Comparison of ENCODE assay signal across 25 cellular contexts in genomic region chr16:46887524-46887854, GRCh38. TPM values are rescaled to one million over a fixed set of nuclear protein-coding genes. Genes with fewer than 3 reads are reported as not detected.
DNase-seq lines count a peak whose midpoint lies in the region; ATAC-seq and TF ChIP-seq lines count a peak whose summit lies in the region.
"Had no signal": no experiment of that assay in that cellular context is flagged by ENCODE, and none has a peak within 500 bp of the region (broad histone marks: within the 10 kb centered on the region; RNA-seq: fewer than 3 reads in every experiment).

No MANE protein-coding gene starts in this region.

- H2BK5ac ChIP-seq in mesendoderm (ENCODE audit: low read length): no peak overlapping the region

- peaks cover 21% of the 10 kb centered on the region for H3K79me1 ChIP-seq in mesendoderm (ENCODE audit: low read length)

- POLR2A ChIA-PET in HEK293 (lab: Yijun Ruan, JAX): no interaction called here

- H3K79me2 ChIP-seq in mesendoderm (ENCODE audit: control insufficient read depth, insufficient read depth, low read length) (peaks cover 56% of the 10 kb centered on the region), mammary epithelial cell (ENCODE audit: insufficient read depth, low read length) (peaks cover 56% of the 10 kb centered on the region)

- dilution Hi-C loops in mammary epithelial cell (cut with HindIII; ENCODE audit: low sequenced_read_pairs): no loop called here

- TF ChIP-seq CTCF in HEK293 (tag by site-specific recombination; IDR thresholded peaks at IDR 0.05) (no peak), suprapubic skin (IDR thresholded peaks at IDR 0.05) (no peak), mammary epithelial cell (conservative IDR thresholded peaks at IDR 0.05 in 1 of 2, IDR thresholded peaks at IDR 0.05 in 1 of 2; ENCODE audit: extremely low read depth in 1 of 2, insufficient read depth in 1 of 2, low read depth in 1 of 2, low read length in 2 of 2) (no peak)

- H3K36me3 ChIP-seq in HEK293 (ENCODE audit: control insufficient read depth in 2 of 2, insufficient read depth in 1 of 2, low read length in 2 of 2): peaks cover 0 to 28% of the 10 kb centered on the region in 2 experiments; a peak in 2 of 3 replicates
- H3K36me3 ChIP-seq in mesendoderm (ENCODE audit: control insufficient read depth, insufficient read depth, low read length): no peaks in the 10 kb centered on the region
- no peaks in the 10 kb centered on the region for H3K36me3 ChIP-seq in suprapubic skin
- H3K36me3 ChIP-seq in mammary epithelial cell (ENCODE audit: insufficient read depth, low read length): peaks cover 3% of the 10 kb centered on the region
- H3K36me3 ChIP-seq: left lung, uterus had no signal

- peak overlapping the region; percentile 2 for H3K56ac ChIP-seq in mesendoderm (ENCODE audit: low read length)

- ATAC-seq in GM18519 (IDR thresholded peaks at IDR 0.05; ENCODE audit: low FRiP score, unreplicated experiment): no peak
- ATAC-seq in HG02588 (IDR thresholded peaks at IDR 0.05; ENCODE audit: unreplicated experiment): no peak
- ATAC-seq in GM18520 (IDR thresholded peaks at IDR 0.05; ENCODE audit: unreplicated experiment): no peak
- ATAC-seq: K562; left lung; naive thymus-derived CD8-positive, alpha-beta T cell; sciatic nerve had no signal

- no CpG with 5 or more reads among the region's 2 CpGs for WGBS in mesendoderm (ENCODE audit: extremely low coverage, insufficient coverage, low lambda C conversion rate)
- 65% methylated on average over 2 of the region's 2 CpGs for WGBS in suprapubic skin
- WGBS in mammary epithelial cell (ENCODE audit: low coverage, missing lambda C conversion rate): 69% methylated on average over 2 of the region's 2 CpGs

- H2AK5ac ChIP-seq in mesendoderm (ENCODE audit: low read length): no peak overlapping the region

- H3K27ac ChIP-seq in HEK293 (ENCODE audit: extremely low read depth, low read depth, low read length) (no peak overlapping the region), caudate nucleus (ENCODE audit: low read depth, low read length) (peak overlapping the region; percentile 69), mesendoderm (ENCODE audit: low read depth, low read length) (no peak overlapping the region), suprapubic skin (peak overlapping the region; percentile 76), mammary epithelial cell (ENCODE audit: insufficient read depth, low read depth, low read length) (no peak overlapping the region)
- H3K27ac ChIP-seq: epithelial cell of prostate, left lung, parathyroid adenoma, uterus had no signal

- H3K4ac ChIP-seq in mesendoderm (ENCODE audit: low read depth, low read length): no peak overlapping the region

- H3K9ac ChIP-seq in mesendoderm (ENCODE audit: low read length): no peak overlapping the region
- no peak overlapping the region for H3K9ac ChIP-seq in mammary epithelial cell (ENCODE audit: insufficient read depth, low read length)
- H3K9ac ChIP-seq: parathyroid adenoma had no signal

- no peak for TF ChIP-seq POLR2A in suprapubic skin (IDR thresholded peaks at IDR 0.05)

- in situ Hi-C loops in mammary epithelial cell (cut with MboI; ENCODE audit: low sequenced_read_pairs in 2 of 2): no loop called here

- H3K4me2 ChIP-seq in mesendoderm (ENCODE audit: low read length) (no peak overlapping the region), mammary epithelial cell (ENCODE audit: insufficient read depth, low read depth, low read length) (no peak overlapping the region)

- H3K4me1 ChIP-seq in HEK293 (ENCODE audit: control insufficient read depth, insufficient read depth, low read length) (peaks cover 6% of the 10 kb centered on the region; the same call in 1 of the 2 replicates), mesendoderm (ENCODE audit: control insufficient read depth, low read depth, low read length) (peaks cover 15% of the 10 kb centered on the region), suprapubic skin (peaks cover 50% of the 10 kb centered on the region), mammary epithelial cell (ENCODE audit: insufficient read depth, low read length) (peaks cover 23% of the 10 kb centered on the region)
- H3K4me1 ChIP-seq: uterus had no signal

- no TSS peak for BruUV-seq in mammary epithelial cell (replicated peaks; lab: Mats Ljungman, UMichigan)

- H4K8ac ChIP-seq in mesendoderm (ENCODE audit: low read depth, low read length): no peak overlapping the region

- H2BK15ac ChIP-seq in mesendoderm (replicated peaks; ENCODE audit: low read depth): no peak overlapping the region

- H3K18ac ChIP-seq in mesendoderm (ENCODE audit: low read length): no peak overlapping the region

- H3K4me3 ChIP-seq in HEK293 (ENCODE audit: low read depth, low read length) (no peak overlapping the region), mesendoderm (ENCODE audit: low read length) (no peak overlapping the region), suprapubic skin (no peak overlapping the region), mammary epithelial cell (replicated peaks in 1 of 3; ENCODE audit: insufficient read depth in 1 of 3, low read depth in 2 of 3, low read length in 3 of 3) (no peak overlapping the region)
- H3K4me3 ChIP-seq: K562, left lung, MG63, uterus had no signal

- TF ChIP-seq EP300 in suprapubic skin (IDR thresholded peaks at IDR 0.05): no peak

- CTCF ChIA-PET in HEK293 (lab: Yijun Ruan, JAX): interaction anchor here (1.0 kb wide), 1 partner anchor 21 kb away, joined by 3 read pairs; no protein-coding TSS in a partner anchor
- CTCF ChIA-PET in mammary epithelial cell (lab: Charles Lee; ENCODE audit: low non-redundant PET): no interaction called here

- DNase-seq in caudate nucleus (lab: John Stamatoyannopoulos, UW) (no peak), mesendoderm (no peak), suprapubic skin (ENCODE audit: low spot score in 2 of 2) (no peak), mammary epithelial cell (no peak)
- DNase-seq: activated CD4-positive, alpha-beta memory T cell treated with anti-CD3 and anti-CD28 coated beads for 36 hours; activated CD4-positive, CD25-positive, alpha-beta regulatory T cell; immature natural killer cell; left lung; MG63; naive thymus-derived CD8-positive, alpha-beta T cell; NCI-H1417 treated with DMSO at 0.1 percent for 48 hours; NCI-H2107; NCI-H446 treated with DMSO at 0.1 percent for 48 hours; SHP77 treated with DMSO at 0.1 percent for 48 hours; stimulated activated CD4-positive, alpha-beta T cell treated with anti-CD3 and anti-CD28 coated beads, Interleukin-15, amount 100 ng/mL, for 24 hours; SW 1271; uterus had no signal

- no peak overlapping the region for H2AFZ ChIP-seq in mammary epithelial cell (ENCODE audit: low read depth, low read length)
- H2AFZ ChIP-seq: parathyroid adenoma had no signal

- no peak overlapping the region for H3K23ac ChIP-seq in mesendoderm (ENCODE audit: low read length)

- no peaks in the 10 kb centered on the region for H4K20me1 ChIP-seq in mammary epithelial cell (ENCODE audit: insufficient read depth, low read length)

- intact Hi-C loops in mammary epithelial cell (cut with micrococcal nuclease): no loop called here

- no peak overlapping the region for H2BK120ac ChIP-seq in mesendoderm (ENCODE audit: low read depth, low read length)

- no peak overlapping the region for H4K5ac ChIP-seq in mesendoderm (ENCODE audit: low read length)

- H3K9me3 ChIP-seq in HEK293 (ENCODE audit: control insufficient read depth, insufficient read depth, low read depth, low read length) (no peaks in the 10 kb centered on the region), suprapubic skin (no peaks in the 10 kb centered on the region), mammary epithelial cell (replicated peaks; ENCODE audit: insufficient read depth, low read length) (no peaks in the 10 kb centered on the region)
- H3K9me3 ChIP-seq: left lung, MG63, uterus had no signal

- H3K27me3 ChIP-seq in mesendoderm (ENCODE audit: insufficient read depth, low read length, poor library complexity): no peaks in the 10 kb centered on the region
- H3K27me3 ChIP-seq in suprapubic skin: no peaks in the 10 kb centered on the region
- no peaks in the 10 kb centered on the region for H3K27me3 ChIP-seq in mammary epithelial cell (ENCODE audit: insufficient read depth, low read length)
- H3K27me3 ChIP-seq: MG63, uterus had no signal

TF ChIP-seq in HEK293, 187 proteins besides CTCF, POLR2A, EP300 and RAD21:
- TF ChIP-seq ELK4 (IDR thresholded peaks at IDR 0.05; ENCODE audit: borderline replicate concordance, low read depth, low read length): no peak
- TF ChIP-seq ZSCAN16 (tag by site-specific recombination; IDR thresholded peaks at IDR 0.05): peak; percentile 88

RNA-seq across cellular contexts. Expression of gene GPT2, which starts 3.3 kb away (rescaled TPM):
- 30.6 TPM for polyA plus RNA-seq in mesendoderm (2013, experiment 1 of 2)
- 32.9 TPM for polyA plus RNA-seq in mesendoderm (2013, experiment 2 of 2)
- 100 to 1,000 TPM in 1 of 4 donors, 10 to 100 TPM in 3; 65.7 to 100 (median 85.0) TPM for total RNA-seq in suprapubic skin
- total RNA-seq in mammary epithelial cell: 10 to 100 TPM; 59.9 to 81.5 TPM
- 34.8 TPM for polyA plus RNA-seq in mammary epithelial cell
- polyA minus RNA-seq in mammary epithelial cell: 25.3 TPM

RNA-seq across cellular contexts. Expression of gene C16orf87, which starts 56.5 kb away (rescaled TPM):
- polyA plus RNA-seq in mesendoderm (2013, experiment 1 of 2): 19.7 TPM
- 19.1 TPM for polyA plus RNA-seq in mesendoderm (2013, experiment 2 of 2)
- total RNA-seq in suprapubic skin: 10 to 100 TPM in 1 of 4 donors, 1 to 10 TPM in 3; 4.9 to 12.6 (median 6.8) TPM
- 10 to 100 TPM in 1 of 2 donors, 1 to 10 TPM in 1; 8.0 to 12.3 TPM for total RNA-seq in mammary epithelial cell
- 3.5 TPM for polyA plus RNA-seq in mammary epithelial cell
- 4.4 TPM for polyA minus RNA-seq in mammary epithelial cell

Comparison
In these comparisons a context has a peak if more than half of its experiments do, and no peak if none do; other contexts are left out.
1. H3K27ac ChIP-seq: peak in caudate nucleus (single experiment) and suprapubic skin (single experiment); none in HEK293 (single experiment), mesendoderm (single experiment) and mammary epithelial cell (single experiment).